26 cellular contexts compared by ENCODE assay signal in the genomic region with DNA sequence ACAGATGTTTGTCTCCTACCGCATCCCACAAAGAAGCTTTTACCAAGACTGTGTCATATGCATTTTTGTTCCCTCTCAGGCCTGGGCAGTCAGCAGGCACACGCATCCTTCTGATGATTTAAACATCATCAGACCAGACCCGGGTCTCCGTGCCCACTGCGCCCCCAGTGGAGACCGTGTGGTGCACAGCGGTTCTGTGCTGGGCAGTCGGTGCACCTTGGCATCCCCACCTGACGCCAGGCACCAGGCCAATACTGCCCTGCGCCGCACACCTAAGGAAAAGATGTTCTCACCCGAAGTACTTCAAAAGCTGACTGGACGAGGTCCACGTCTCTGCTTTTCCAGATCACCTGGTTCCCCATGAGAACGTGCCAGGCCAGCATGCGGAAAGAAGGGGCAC. TPM values are rescaled to one million over a fixed set of nuclear protein-coding genes. Genes with fewer than 3 reads are reported as not detected.
DNase-seq lines count a peak whose midpoint lies in the region; ATAC-seq, FAIRE-seq and TF ChIP-seq lines count a peak whose summit lies in the region.
"Had no signal": no experiment of that assay in that cellular context is flagged by ENCODE, and none has a peak within 500 bp of the region (broad histone marks: within the 10 kb centered on the region; RNA-seq: fewer than 3 reads in every experiment).

No MANE protein-coding gene starts in this region.

- no peak overlapping the region for H3K4me3 Mint-ChIP-seq in endodermal cell
- H3K4me3 Mint-ChIP-seq: activated T-helper 17 cell treated with anti-CD3 and anti-CD28 coated beads, Interleukin-2, amount 50 U/mL, for 72 hours; CD4-positive, alpha-beta T cell; dendritic cell treated with granulocyte-macrophage colony-stimulating factor and Interleukin-4, amounts not matched to agents 40 ng/mL and 50 ng/mL, for 4 days; IgD-negative memory B cell; immature natural killer cell; natural killer cell treated with Interleukin-12 subunit alpha and Interleukin-12 subunit beta and Interleukin-15 and Interleukin-18, amount 100 ng/mL, for 72 hours; T-helper 1 cell treated with Interleukin-12 subunit alpha and Interleukin-12 subunit beta and Interleukin-4 antibody, amounts not matched to agents 30 μg/mL and 1 μg/mL, for 36 hours had no signal

- TF ChIP-seq CTCF in mammary epithelial cell (conservative IDR thresholded peaks at IDR 0.05 in 1 of 2, IDR thresholded peaks at IDR 0.05 in 1 of 2; ENCODE audit: extremely low read depth in 1 of 2, insufficient read depth in 1 of 2, low read depth in 1 of 2, low read length in 2 of 2) (peak; percentile 28 to 35), breast epithelium (IDR thresholded peaks at IDR 0.05) (no peak), PC-3 (conservative IDR thresholded peaks at IDR 0.05; ENCODE audit: low read depth, low read length) (peak; percentile 37; the same call in 1 of the 2 replicates), endodermal cell (conservative IDR thresholded peaks at IDR 0.05) (peak; percentile 38), D721Med (IDR thresholded peaks at IDR 0.05; ENCODE audit: insufficient read depth, missing control alignments) (no peak)

- no peaks in the 10 kb centered on the region for H3K4me1 Mint-ChIP-seq in endodermal cell
- H3K4me1 Mint-ChIP-seq: activated T-helper 17 cell treated with anti-CD3 and anti-CD28 coated beads, Interleukin-2, amount 50 U/mL, for 72 hours; IgD-negative memory B cell had no signal

- no peaks in the 10 kb centered on the region for H3F3A ChIP-seq in PC-3 (ENCODE audit: low read length, unreplicated experiment)

- POLR2A ChIA-PET in PC-3 (lab: Charles Lee; ENCODE audit: unreplicated experiment): no interaction called here

- H4K20me1 ChIP-seq in mammary epithelial cell (ENCODE audit: insufficient read depth, low read length) (no peaks in the 10 kb centered on the region), PC-3 (ENCODE audit: low read length) (no peaks in the 10 kb centered on the region)

- ATAC-seq in PC-3: no peak
- peak; percentile 6 for ATAC-seq in aorta (ENCODE audit: low FRiP score)
- ATAC-seq in HG03135 (IDR thresholded peaks at IDR 0.05; ENCODE audit: unreplicated experiment): no peak
- ATAC-seq: activated T-helper 17 cell treated with anti-CD3 and anti-CD28 coated beads, Interleukin-2, amount 50 U/mL, for 72 hours had no signal

- H3K9ac ChIP-seq in mammary epithelial cell (ENCODE audit: insufficient read depth, low read length) (no peak overlapping the region), PC-3 (ENCODE audit: low read length) (no peak overlapping the region), endodermal cell (ENCODE audit: extremely low read depth, low read length, poor library complexity, severe bottlenecking) (no peak overlapping the region)

- BruUV-seq in mammary epithelial cell (replicated peaks; lab: Mats Ljungman, UMichigan): no TSS peak
- no TSS peak for BruUV-seq in PC-3 (replicated peaks; lab: Mats Ljungman, UMichigan)

- H3K27me3 ChIP-seq in mammary epithelial cell (ENCODE audit: insufficient read depth, low read length): no peaks in the 10 kb centered on the region
- no peaks in the 10 kb centered on the region for H3K27me3 ChIP-seq in breast epithelium
- no peaks in the 10 kb centered on the region for H3K27me3 ChIP-seq in PC-3 (ENCODE audit: low read length)
- H3K27me3 ChIP-seq in endodermal cell (ENCODE audit: control insufficient read depth, insufficient read depth, low read length, poor library complexity, severe bottlenecking): no peaks in the 10 kb centered on the region
- no peaks in the 10 kb centered on the region for H3K27me3 ChIP-seq in aorta (ENCODE audit: control insufficient read depth in 1 of 2, insufficient read depth in 2 of 2, low read length in 1 of 2)
- H3K27me3 ChIP-seq: MG63 had no signal

- no peak for FAIRE-seq in HTR-8/SVneo (lab: Jason Lieb, UNC)
- no peak for FAIRE-seq in D721Med (lab: Jason Lieb, UNC)
- FAIRE-seq: endothelial cell of umbilical vein had no signal

- CTCF ChIA-PET in mammary epithelial cell (lab: Charles Lee; ENCODE audit: low non-redundant PET): no interaction called here
- CTCF ChIA-PET in PC-3 (lab: Charles Lee): no interaction called here

- in situ Hi-C loops in mammary epithelial cell (cut with MboI; ENCODE audit: low sequenced_read_pairs in 2 of 2): no loop called here

- no peaks in the 10 kb centered on the region for H3K9me2 ChIP-seq in PC-3 (replicated peaks; ENCODE audit: low read length)

- WGBS in mammary epithelial cell (ENCODE audit: low coverage, missing lambda C conversion rate): 68% methylated on average over 16 of the region's 16 CpGs
- 95 to 96% methylated on average over 16 of the region's 16 CpGs for WGBS in endodermal cell (ENCODE audit: insufficient coverage in 1 of 2, insufficient read length in 1 of 2), 2 experiments
- WGBS in aorta, 2 donors: 82 to 87% methylated on average over 16 of the region's 16 CpGs

- no peaks in the 10 kb centered on the region for H3K27me3 Mint-ChIP-seq in endodermal cell (ENCODE audit: insufficient read depth)
- H3K27me3 Mint-ChIP-seq: activated T-helper 17 cell treated with anti-CD3 and anti-CD28 coated beads, Interleukin-2, amount 50 U/mL, for 72 hours; CD4-positive, alpha-beta T cell; dendritic cell treated with granulocyte-macrophage colony-stimulating factor and Interleukin-4, amounts not matched to agents 40 ng/mL and 50 ng/mL, for 4 days; IgD-negative memory B cell; natural killer cell treated with Interleukin-12 subunit alpha and Interleukin-12 subunit beta and Interleukin-15 and Interleukin-18, amount 100 ng/mL, for 72 hours; progenitor cell of endocrine pancreas had no signal

- no peak for TF ChIP-seq POLR2A in breast epithelium (IDR thresholded peaks at IDR 0.05)

- no peaks in the 10 kb centered on the region for H3K9me3 Mint-ChIP-seq in endodermal cell
- H3K9me3 Mint-ChIP-seq: activated T-helper 17 cell treated with anti-CD3 and anti-CD28 coated beads, Interleukin-2, amount 50 U/mL, for 72 hours; CD4-positive, alpha-beta T cell; dendritic cell treated with granulocyte-macrophage colony-stimulating factor and Interleukin-4, amounts not matched to agents 40 ng/mL and 50 ng/mL, for 4 days; IgD-negative memory B cell; immature natural killer cell; natural killer cell treated with Interleukin-12 subunit alpha and Interleukin-12 subunit beta and Interleukin-15 and Interleukin-18, amount 100 ng/mL, for 72 hours; T-helper 1 cell treated with Interleukin-12 subunit alpha and Interleukin-12 subunit beta and Interleukin-4 antibody, amounts not matched to agents 30 μg/mL and 1 μg/mL, for 36 hours had no signal

- H3K79me2 ChIP-seq in mammary epithelial cell (ENCODE audit: insufficient read depth, low read length) (peaks cover 7% of the 10 kb centered on the region), PC-3 (ENCODE audit: low read length) (no peaks in the 10 kb centered on the region)

- H3K4me1 ChIP-seq in mammary epithelial cell (ENCODE audit: insufficient read depth, low read length): no peaks in the 10 kb centered on the region
- H3K4me1 ChIP-seq in breast epithelium: no peaks in the 10 kb centered on the region
- no peaks in the 10 kb centered on the region for H3K4me1 ChIP-seq in PC-3 (ENCODE audit: insufficient read depth, low read length)
- no peaks in the 10 kb centered on the region for H3K4me1 ChIP-seq in endodermal cell (ENCODE audit: control insufficient read depth, insufficient read depth, low read length)
- no peaks in the 10 kb centered on the region for H3K4me1 ChIP-seq in aorta (ENCODE audit: control insufficient read depth in 1 of 2, insufficient read depth in 2 of 2, low read length in 2 of 2)

- H3K36me3 ChIP-seq in mammary epithelial cell (ENCODE audit: insufficient read depth, low read length) (peaks cover 37% of the 10 kb centered on the region), breast epithelium (peaks cover 14% of the 10 kb centered on the region), PC-3 (ENCODE audit: low read depth, low read length) (peaks cover 54% of the 10 kb centered on the region), endodermal cell (ENCODE audit: control insufficient read depth, insufficient read depth, low read length) (peaks cover 73% of the 10 kb centered on the region), aorta (ENCODE audit: control insufficient read depth in 1 of 2, insufficient read depth in 2 of 2, low read length in 1 of 2) (peaks cover 12 to 14% of the 10 kb centered on the region in 2 donors)
- H3K36me3 ChIP-seq: MG63 had no signal

- intact Hi-C loops in mammary epithelial cell (cut with micrococcal nuclease): loop anchor here (5.0 kb wide), 1 partner anchor 74 kb away; no protein-coding TSS in a partner anchor
- intact Hi-C loops in breast epithelium (cut with DNase I; ENCODE audit: low total_unique reads): no loop called here
- intact Hi-C loops in PC-3 (cut with micrococcal nuclease): no loop called here
- intact Hi-C loops in aorta (cut with DNase I): no loop called here

- H3K4me3 ChIP-seq in mammary epithelial cell (replicated peaks in 1 of 3; ENCODE audit: insufficient read depth in 1 of 3, low read depth in 2 of 3, low read length in 3 of 3) (no peak overlapping the region), breast epithelium (no peak overlapping the region), PC-3 (ENCODE audit: low read length) (no peak overlapping the region), endodermal cell (ENCODE audit: low read length) (no peak overlapping the region), aorta (ENCODE audit: low read length in 2 of 2) (no peak overlapping the region)
- H3K4me3 ChIP-seq: left ventricle myocardium inferior, MG63 had no signal

- no peak overlapping the region for H2AFZ ChIP-seq in mammary epithelial cell (ENCODE audit: low read depth, low read length)
- H2AFZ ChIP-seq in PC-3 (ENCODE audit: low read length): no peak overlapping the region

- H3K36me3 Mint-ChIP-seq in endodermal cell (ENCODE audit: low read depth): peaks cover 71% of the 10 kb centered on the region

- dilution Hi-C loops in mammary epithelial cell (cut with HindIII; ENCODE audit: low sequenced_read_pairs): no loop called here

- H3K27ac ChIP-seq in mammary epithelial cell (ENCODE audit: insufficient read depth, low read depth, low read length) (no peak overlapping the region), breast epithelium (no peak overlapping the region), PC-3 (ENCODE audit: low read length) (no peak overlapping the region), endodermal cell (ENCODE audit: low read depth, low read length) (no peak overlapping the region), aorta (ENCODE audit: low read depth in 1 of 2, low read length in 2 of 2) (no peak overlapping the region)
- H3K27ac ChIP-seq: left ventricle myocardium inferior had no signal

- DNase-seq in mammary epithelial cell (no peak), breast epithelium (ENCODE audit: low spot score in 2 of 2) (no peak), PC-3 (no peak), endodermal cell (no peak), aorta (no peak), HTR-8/SVneo (ENCODE audit: insufficient read length, low spot score) (no peak), D721Med (ENCODE audit: insufficient read length, low spot score) (no peak)
- DNase-seq: CD4-positive, alpha-beta T cell; DMS53; HCEC 1CT; immature natural killer cell; left ventricle myocardium inferior; MG63; midbrain; NCI-H1436; NCI-H69; SHP77 treated with DMSO at 0.1 percent for 48 hours; stimulated activated naive CD4-positive, alpha-beta T cell had no signal

- H3K27ac Mint-ChIP-seq in endodermal cell: no peak overlapping the region
- H3K27ac Mint-ChIP-seq: dendritic cell treated with granulocyte-macrophage colony-stimulating factor and Interleukin-4, amounts not matched to agents 40 ng/mL and 50 ng/mL, for 4 days; natural killer cell treated with Interleukin-12 subunit alpha and Interleukin-12 subunit beta and Interleukin-15 and Interleukin-18, amount 100 ng/mL, for 72 hours; progenitor cell of endocrine pancreas; T-helper 1 cell treated with Interleukin-12 subunit alpha and Interleukin-12 subunit beta and Interleukin-4 antibody, amounts not matched to agents 30 μg/mL and 1 μg/mL, for 36 hours had no signal

- H3K4me2 ChIP-seq in mammary epithelial cell (ENCODE audit: insufficient read depth, low read depth, low read length) (no peak overlapping the region), PC-3 (ENCODE audit: low read length) (no peak overlapping the region)

- H3K9me3 ChIP-seq in mammary epithelial cell (replicated peaks; ENCODE audit: insufficient read depth, low read length): no peaks in the 10 kb centered on the region
- H3K9me3 ChIP-seq in breast epithelium: no peaks in the 10 kb centered on the region
- no peaks in the 10 kb centered on the region for H3K9me3 ChIP-seq in PC-3 (ENCODE audit: low read length)
- no peaks in the 10 kb centered on the region for H3K9me3 ChIP-seq in endodermal cell (ENCODE audit: control insufficient read depth, low read length)
- H3K9me3 ChIP-seq in aorta (ENCODE audit: control insufficient read depth, low read length): no peaks in the 10 kb centered on the region
- H3K9me3 ChIP-seq: left ventricle myocardium inferior, MG63 had no signal

RNA-seq across cellular contexts. Expression of a gene that starts 10.6 kb away (rescaled TPM):
- 1 to 10 TPM; 1.8 to 4.3 TPM for total RNA-seq in mammary epithelial cell
- polyA plus RNA-seq in mammary epithelial cell: 1.7 TPM
- not detected for polyA minus RNA-seq in mammary epithelial cell
- 1 to 10 TPM; 2.9 to 4.0 (median 3.8) TPM for total RNA-seq in breast epithelium
- total RNA-seq in PC-3 (2014; rRNA removed): 11.6 and 18.0 TPM in 2 replicates
- total RNA-seq in endodermal cell: 1 to 10 TPM in 1 of 2 donors, under 1 TPM in 1; 0.42 to 1.5 TPM
- polyA plus RNA-seq in endodermal cell (2013, experiment 1 of 2): 1.6 TPM
- 1.5 TPM for polyA plus RNA-seq in endodermal cell (2013, experiment 2 of 2)
- total RNA-seq in aorta: 1 to 10 TPM; 1.3 to 1.8 TPM
- polyA plus RNA-seq in aorta: 1 to 10 TPM in 1 of 2 donors, under 1 TPM in 1; 0.13 to 2.1 TPM

RNA-seq across cellular contexts. Expression of a gene that starts 20.2 kb away (rescaled TPM):
- total RNA-seq in mammary epithelial cell (10 to 100 TPM; 41.7 to 59.0 TPM), breast epithelium (10 to 100 TPM; 39.7 to 61.1 (median 57.0) TPM), PC-3 (2014; rRNA removed) (30.6 and 30.8 TPM in 2 replicates), endodermal cell (10 to 100 TPM; 41.8 to 47.2 TPM), aorta (10 to 100 TPM; 53.4 to 81.8 TPM)
- polyA plus RNA-seq in mammary epithelial cell (10.5 TPM), aorta (10 to 100 TPM; 12.5 to 85.0 TPM)
- polyA minus RNA-seq in mammary epithelial cell: 58.9 TPM
- 22.6 TPM for polyA plus RNA-seq in endodermal cell (2013, experiment 1 of 2)
- 19.6 TPM for polyA plus RNA-seq in endodermal cell (2013, experiment 2 of 2)

Comparison
In these comparisons a context has a peak if more than half of its experiments do, and no peak if none do; other contexts are left out.
1. CTCF ChIP-seq: peak in mammary epithelial cell (2 of 2), PC-3 (single experiment) and endodermal cell (single experiment); none in breast epithelium (0 of 3) and D721Med (single experiment).